8 cellular contexts compared by ENCODE assay signal in the genomic region with DNA sequence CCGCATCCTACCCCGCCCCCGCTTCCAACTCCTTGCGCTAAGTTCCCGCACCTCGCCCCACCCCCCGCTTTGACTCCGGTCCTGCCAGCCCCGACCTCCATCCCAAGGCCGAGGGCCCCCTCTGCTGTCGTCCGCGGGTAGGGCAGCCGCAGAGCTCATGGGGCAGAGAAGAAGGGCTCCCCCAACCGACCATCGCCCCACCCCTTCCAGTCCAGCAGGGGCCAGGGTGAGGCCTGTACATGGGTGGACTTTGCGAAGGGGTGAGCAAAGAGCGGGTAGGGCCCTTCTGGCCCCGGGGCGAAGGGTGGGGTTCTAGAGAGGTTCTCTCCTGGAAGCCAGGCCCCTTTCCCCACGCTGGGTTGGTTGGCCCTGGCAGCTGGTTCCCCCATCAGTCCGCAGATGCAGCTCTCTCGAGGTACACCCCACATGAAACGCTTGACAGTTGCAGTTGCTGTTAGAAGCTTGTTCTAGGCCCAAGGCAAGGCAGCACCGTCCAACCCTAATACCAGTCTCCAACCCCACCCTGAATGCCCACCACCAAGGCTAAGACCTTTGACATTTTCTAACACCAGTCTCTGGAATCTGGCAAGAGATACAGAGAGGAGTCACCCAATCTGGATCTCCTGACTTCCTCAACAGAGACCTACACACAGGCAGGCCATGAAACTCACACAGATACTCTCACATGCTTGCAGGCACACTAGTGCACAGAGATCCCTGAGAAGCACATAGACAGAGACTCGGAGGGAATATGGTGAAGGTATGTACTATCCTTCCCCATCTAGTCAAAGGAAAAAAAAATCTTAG. TPM values are rescaled to one million over a fixed set of nuclear protein-coding genes. Genes with fewer than 3 reads are reported as not detected.
DNase-seq lines count a peak whose midpoint lies in the region; ATAC-seq and TF ChIP-seq lines count a peak whose summit lies in the region.

No MANE protein-coding gene starts in this region.

- CTCF ChIA-PET in HEK293T (lab: Yijun Ruan, JAX) = interaction anchor here (0.6 to 3.1 kb wide), 26 partner anchors 9 to 273 kb away, joined by 3 to 22 read pairs (median 4); a partner anchor contains a TSS

- intact Hi-C loops in adrenal gland (cut with DNase I) = loop anchor here (2.0 to 10.0 kb wide), 2 partner anchors 125 to 225 kb away; no protein-coding TSS in a partner anchor
- intact Hi-C loops in left cardiac atrium (cut with DNase I) = loop anchor here (2.0 to 10.0 kb wide), 3 partner anchors 75 to 175 kb away; no protein-coding TSS in a partner anchor
- intact Hi-C loops in posterior cingulate gyrus (cut with DNase I) = loop anchor here (2.0 to 10.0 kb wide), 4 partner anchors 72 to 225 kb away; a partner anchor contains a TSS
- intact Hi-C loops in transverse colon (cut with DNase I; ENCODE audit: low total_unique reads) = loop anchor here (2.0 to 10.0 kb wide), 2 partner anchors 127 to 225 kb away; no protein-coding TSS in a partner anchor

- POLR2A ChIA-PET in HEK293T (lab: Yijun Ruan, JAX) = interaction anchor here (1.0 to 1.5 kb wide), 5 partner anchors 31 to 273 kb away, joined by 3 to 8 read pairs (median 4); a partner anchor contains a TSS

- TF ChIP-seq POLR2A in adrenal gland (IDR thresholded peaks at IDR 0.05) (no peak), transverse colon (IDR thresholded peaks at IDR 0.05) (no peak)

- no peaks in the 10 kb centered on the region for H3K9me3 ChIP-seq in adrenal gland (replicated peaks in 1 of 3)
- H3K9me3 ChIP-seq in transverse colon = no peaks in the 10 kb centered on the region

- in situ Hi-C loops in transverse colon (cut with MboI; ENCODE audit: low pct_ligation_motif_present in 1 of 4, low pct_unique_long_range_greater_than_20kb in 1 of 4, low sequenced_read_pairs in 3 of 4) = loop anchor here (5.0 to 25.0 kb wide), 3 partner anchors 125 to 127 kb away; no protein-coding TSS in a partner anchor

- TF ChIP-seq EP300 in transverse colon (IDR thresholded peaks at IDR 0.05; ENCODE audit: low read depth) = no peak

- no peaks in the 10 kb centered on the region for H3K27me3 ChIP-seq in adrenal gland
- no peaks in the 10 kb centered on the region for H3K27me3 ChIP-seq in transverse colon

- DNase-seq in DMS53 (lab: John Stamatoyannopoulos, UW) (peak; percentile 95), HEK293T (ENCODE audit: extremely low spot score) (peak; percentile 99), NCI-H128 (lab: John Stamatoyannopoulos, UW; ENCODE audit: unreplicated experiment) (peak; percentile 62), T follicular helper cell (ENCODE audit: low read depth) (peak; percentile 92), adrenal gland (peak; percentile 92 to 98 (median 95)), left cardiac atrium (peak; percentile 95), posterior cingulate gyrus (peak; percentile 91 to 99 (median 98)), transverse colon (peak; percentile 98)

- H3K36me3 ChIP-seq in adrenal gland (replicated peaks in 1 of 2) = no peaks in the 10 kb centered on the region
- no peaks in the 10 kb centered on the region for H3K36me3 ChIP-seq in transverse colon

- peak; percentile 88 to 92 for ATAC-seq in left cardiac atrium

- H3K27ac ChIP-seq in adrenal gland = peak overlapping the region in 3 of 5 donors; percentile 71 to 95 (median 80)
- peak overlapping the region; percentile 81 to 90 (median 88) for H3K27ac ChIP-seq in transverse colon

- TF ChIP-seq CTCF in adrenal gland (IDR thresholded peaks at IDR 0.05) = peak; percentile 76 to 98 (median 92)
- TF ChIP-seq CTCF in transverse colon (IDR thresholded peaks at IDR 0.05) = peak; percentile 89 to 96 (median 92)

- H3K4me1 ChIP-seq in adrenal gland (replicated peaks in 1 of 2) (no peaks in the 10 kb centered on the region), transverse colon (peaks cover 0 to 15% (median 6%) of the 10 kb centered on the region in 4 donors)

- 12 to 45% (median 21%) methylated on average over 6 to 26 of the region's 26 CpGs for WGBS in adrenal gland, 4 donors
- 20 to 100% methylated on average over 1 to 14 of the region's 26 CpGs for WGBS in transverse colon (ENCODE audit: low coverage in 1 of 2), 2 donors

- H3K4me3 ChIP-seq in adrenal gland (peak overlapping the region in 2 of 4 donors; percentile 69 to 72), transverse colon (peak overlapping the region; percentile 41 to 66 (median 53))

TF ChIP-seq in HEK293T, 16 proteins besides CTCF, POLR2A, EP300 and RAD21:
- no peak for TF ChIP-seq ELF4 (IDR thresholded peaks at IDR 0.05)
- TF ChIP-seq ARNT (IDR thresholded peaks at IDR 0.05) = 0 out of 2 replicates have a peak, but pooled peaks have one; percentile 17

RNA-seq across cellular contexts. Expression of a gene that starts 25.3 kb away (rescaled TPM):
- total RNA-seq in adrenal gland = 10 to 100 TPM in 1 of 8 donors, 1 to 10 TPM in 7; 2.2 to 15.1 (median 5.1) TPM
- polyA plus RNA-seq in adrenal gland = 10 to 100 TPM in 1 of 3 donors, 1 to 10 TPM in 2; 1.8 to 57.3 (median 9.2) TPM
- 10 to 100 TPM; 14.0 to 18.7 TPM for total RNA-seq in left cardiac atrium
- 1 to 10 TPM in 2 of 4 donors, under 1 TPM in 1, not detected in 1; 0.55 to 4.2 (median 1.1) TPM for total RNA-seq in transverse colon

RNA-seq across cellular contexts. Expression of a gene that starts 26.4 kb away (rescaled TPM):
- total RNA-seq in adrenal gland (1 to 10 TPM in 1 of 8 donors, under 1 TPM in 7; 0.09 to 1.9 (median 0.61) TPM), left cardiac atrium (1 to 10 TPM in 1 of 2 donors, under 1 TPM in 1; 0.18 to 1.2 TPM), transverse colon (under 1 TPM in 2 of 4 donors, not detected in 2; 0.48 to 0.80 TPM)
- 1 to 10 TPM in 2 of 3 donors, under 1 TPM in 1; 0.46 to 2.4 (median 1.3) TPM for polyA plus RNA-seq in adrenal gland
